In the genomic region with DNA sequence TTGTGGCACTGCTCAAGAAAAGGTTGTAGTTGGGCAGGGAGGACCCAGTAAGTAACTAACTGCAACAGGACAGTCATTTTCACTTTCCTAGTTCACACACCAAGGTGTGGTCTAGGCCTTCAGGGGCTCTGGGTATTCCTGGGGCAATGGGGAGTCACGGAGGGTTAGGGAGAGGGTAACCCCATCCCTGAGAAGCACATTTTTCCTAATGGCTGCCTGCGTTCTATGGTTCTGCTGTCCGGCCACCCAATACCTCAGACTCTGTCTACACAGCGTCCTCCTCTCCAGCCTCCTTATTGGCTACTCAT, we compare ENCODE assay signal across 1 cellular context.
TF ChIP-seq lines count a peak whose summit lies in the region.

No MANE protein-coding gene starts in this region.

TF ChIP-seq in K562, 482 proteins besides CTCF, POLR2A, EP300 and RAD21:
- TF ChIP-seq, protein P1, sequence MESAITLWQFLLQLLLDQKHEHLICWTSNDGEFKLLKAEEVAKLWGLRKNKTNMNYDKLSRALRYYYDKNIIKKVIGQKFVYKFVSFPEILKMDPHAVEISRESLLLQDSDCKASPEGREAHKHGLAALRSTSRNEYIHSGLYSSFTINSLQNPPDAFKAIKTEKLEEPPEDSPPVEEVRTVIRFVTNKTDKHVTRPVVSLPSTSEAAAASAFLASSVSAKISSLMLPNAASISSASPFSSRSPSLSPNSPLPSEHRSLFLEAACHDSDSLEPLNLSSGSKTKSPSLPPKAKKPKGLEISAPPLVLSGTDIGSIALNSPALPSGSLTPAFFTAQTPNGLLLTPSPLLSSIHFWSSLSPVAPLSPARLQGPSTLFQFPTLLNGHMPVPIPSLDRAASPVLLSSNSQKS (CRISPR knock-in tag; IDR thresholded peaks at IDR 0.05), result no peak
- peak; percentile 37 for TF ChIP-seq CHD1 (IDR thresholded peaks at IDR 0.05; ENCODE audit: low read length)
